25 cellular contexts compared by ENCODE assay signal in genomic region chr16:85950519-85950918, GRCh38. TPM values are rescaled to one million over a fixed set of nuclear protein-coding genes. Genes with fewer than 3 reads are reported as not detected.
"Had no signal": no experiment of that assay in that cellular context is flagged by ENCODE, and none has a peak within 500 bp of the region (broad histone marks: within the 10 kb centered on the region; RNA-seq: fewer than 3 reads in every experiment).

No MANE protein-coding gene starts in this region.

- H3K4me1 ChIP-seq: psoas muscle, transverse colon had no signal

- H3K4me3 ChIP-seq: dorsolateral prefrontal cortex, heart left ventricle, lung, psoas muscle, spleen, stomach, thoracic aorta, transverse colon had no signal

- H3K9me3 Mint-ChIP-seq: naive thymus-derived CD8-positive, alpha-beta T cell had no signal

- ATAC-seq: heart left ventricle; left colon; left ventricle myocardium superior; naive thymus-derived CD8-positive, alpha-beta T cell; psoas muscle; sciatic nerve had no signal

- H3K9me3 ChIP-seq: heart left ventricle, neutrophil, psoas muscle, spleen, stomach, thoracic aorta, transverse colon had no signal

- H3K27me3 Mint-ChIP-seq: naive thymus-derived CD8-positive, alpha-beta T cell had no signal

- H3K36me3 Mint-ChIP-seq: naive thymus-derived CD8-positive, alpha-beta T cell had no signal

- H3K36me3 ChIP-seq: heart left ventricle, neutrophil, spleen, stomach, thoracic aorta, transverse colon had no signal

- DNase-seq: cortex of kidney; dorsolateral prefrontal cortex; effector CD8-positive, alpha-beta T cell; foreskin melanocyte; heart left ventricle; hippocampal formation; left colon; left ventricle myocardium superior; mesendoderm; naive thymus-derived CD8-positive, alpha-beta T cell; psoas muscle; retina; spleen; stimulated activated CD4-positive, alpha-beta T cell treated with anti-CD3 and anti-CD28 coated beads, Interleukin-15, amount 100 ng/mL, for 24 hours; stimulated activated CD4-positive, alpha-beta T cell treated with anti-CD3 and anti-CD28 coated beads, Interleukin-1b, Interleukin-23, amount 100 ng/mL, for 48 hours; stimulated activated CD4-positive, alpha-beta T cell treated with anti-CD3 and anti-CD28 coated beads, Interleukin-4, amount 100 ng/mL, for 24 hours; stimulated activated naive CD4-positive, alpha-beta T cell; stomach; substantia nigra; transverse colon had no signal

- H3K27ac ChIP-seq: dorsolateral prefrontal cortex, heart left ventricle, neutrophil, psoas muscle, stomach, thoracic aorta, transverse colon had no signal

- H3K27me3 ChIP-seq: transverse colon had no signal

RNA-seq across cellular contexts. Expression of gene IRF8, which starts 51.6 kb away (rescaled TPM):
- polyA plus RNA-seq: neural cell had no signal
